18 cellular contexts compared by ENCODE assay signal in the genomic region with DNA sequence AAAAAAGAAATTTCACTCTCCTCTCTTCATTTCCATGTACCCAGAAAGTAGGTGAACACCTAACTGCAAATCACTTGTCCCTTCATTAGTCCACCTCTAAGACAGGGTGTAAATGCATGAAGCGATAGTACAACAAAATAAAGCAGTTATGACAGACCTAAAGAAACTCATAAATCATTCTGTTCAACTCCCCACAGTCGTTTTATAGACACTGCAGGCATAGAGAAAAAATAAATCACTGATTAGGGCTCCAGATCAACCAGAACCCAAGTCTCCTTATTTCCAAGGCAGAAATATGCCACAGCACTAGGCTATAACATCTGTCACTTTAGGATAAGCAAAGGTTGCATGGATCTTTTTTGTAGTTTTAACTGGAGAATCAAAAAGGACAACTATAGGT. TPM values are rescaled to one million over a fixed set of nuclear protein-coding genes. Genes with fewer than 3 reads are reported as not detected.
DNase-seq lines count a peak whose midpoint lies in the region; ATAC-seq and TF ChIP-seq lines count a peak whose summit lies in the region.
"Had no signal": no experiment of that assay in that cellular context is flagged by ENCODE, and none has a peak within 500 bp of the region (broad histone marks: within the 10 kb centered on the region; RNA-seq: fewer than 3 reads in every experiment).

No MANE protein-coding gene starts in this region.

- no peak for TF ChIP-seq CTCF in type B pancreatic cell (conservative IDR thresholded peaks at IDR 0.05)

- H3K9me3 Mint-ChIP-seq in activated T-cell treated with anti-CD3 and anti-CD28 coated beads, Interleukin-2, amount 50 U/mL, for 24 hours: no peaks in the 10 kb centered on the region
- H3K9me3 Mint-ChIP-seq in activated T-cell treated with anti-CD3 and anti-CD28 coated beads, Interleukin-2, amount 50 U/mL, for 72 hours: no peaks in the 10 kb centered on the region
- peaks cover 5% of the 10 kb centered on the region for H3K9me3 Mint-ChIP-seq in activated naive CD8-positive, alpha-beta T cell treated with anti-CD3 and anti-CD28 coated beads for 36 hours
- no peaks in the 10 kb centered on the region for H3K9me3 Mint-ChIP-seq in type B pancreatic cell
- H3K9me3 Mint-ChIP-seq: activated naive CD4-positive, alpha-beta T cell treated with anti-CD3 and anti-CD28 coated beads, Interleukin-2, amount 10 ng/mL, durations not matched to agents 7 days and 5 days; CD8-positive, alpha-beta T cell; stimulated activated naive CD8-positive, alpha-beta T cell treated with anti-CD3 and anti-CD28 coated beads, Interleukin-15, amount 100 ng/mL, for 72 hours had no signal

- H3K36me3 ChIP-seq in muscle layer of duodenum (ENCODE audit: control insufficient read depth in 1 of 2, insufficient read depth in 2 of 2, low read length in 2 of 2): no peaks in the 10 kb centered on the region
- H3K36me3 ChIP-seq: breast epithelium, left ventricle myocardium inferior had no signal

- H3K36me3 Mint-ChIP-seq in activated T-cell treated with anti-CD3 and anti-CD28 coated beads, Interleukin-2, amount 50 U/mL, for 24 hours (ENCODE audit: low read depth): peaks cover 8% of the 10 kb centered on the region
- peaks cover 0 to 1% of the 10 kb centered on the region in 2 donors for H3K36me3 Mint-ChIP-seq in activated T-cell treated with anti-CD3 and anti-CD28 coated beads, Interleukin-2, amount 50 U/mL, for 72 hours (ENCODE audit: insufficient read depth in 2 of 2)
- H3K36me3 Mint-ChIP-seq in activated naive CD8-positive, alpha-beta T cell treated with anti-CD3 and anti-CD28 coated beads for 36 hours: peaks cover 5% of the 10 kb centered on the region
- H3K36me3 Mint-ChIP-seq in type B pancreatic cell: no peaks in the 10 kb centered on the region
- H3K36me3 Mint-ChIP-seq: activated naive CD4-positive, alpha-beta T cell treated with anti-CD3 and anti-CD28 coated beads, Interleukin-2, amount 10 ng/mL, durations not matched to agents 7 days and 5 days had no signal

- no peak overlapping the region for H3K27ac Mint-ChIP-seq in activated T-cell treated with anti-CD3 and anti-CD28 coated beads, Interleukin-2, amount 50 U/mL, for 24 hours
- H3K27ac Mint-ChIP-seq in activated T-cell treated with anti-CD3 and anti-CD28 coated beads, Interleukin-2, amount 50 U/mL, for 72 hours: no peak overlapping the region
- H3K27ac Mint-ChIP-seq in activated naive CD8-positive, alpha-beta T cell treated with anti-CD3 and anti-CD28 coated beads for 36 hours: no peak overlapping the region
- H3K27ac Mint-ChIP-seq in type B pancreatic cell: no peak overlapping the region
- H3K27ac Mint-ChIP-seq: activated naive CD4-positive, alpha-beta T cell treated with anti-CD3 and anti-CD28 coated beads, Interleukin-2, amount 10 ng/mL, durations not matched to agents 7 days and 5 days; CD8-positive, alpha-beta T cell; stimulated activated naive CD8-positive, alpha-beta T cell treated with anti-CD3 and anti-CD28 coated beads, Interleukin-15, amount 100 ng/mL, for 72 hours; T-helper 17 cell had no signal

- H3K27me3 Mint-ChIP-seq in activated T-cell treated with anti-CD3 and anti-CD28 coated beads, Interleukin-2, amount 50 U/mL, for 24 hours: no peaks in the 10 kb centered on the region
- no peaks in the 10 kb centered on the region for H3K27me3 Mint-ChIP-seq in activated T-cell treated with anti-CD3 and anti-CD28 coated beads, Interleukin-2, amount 50 U/mL, for 72 hours (ENCODE audit: low read depth)
- no peaks in the 10 kb centered on the region for H3K27me3 Mint-ChIP-seq in activated naive CD8-positive, alpha-beta T cell treated with anti-CD3 and anti-CD28 coated beads for 36 hours
- peaks cover 16% of the 10 kb centered on the region for H3K27me3 Mint-ChIP-seq in type B pancreatic cell
- H3K27me3 Mint-ChIP-seq: stimulated activated naive CD8-positive, alpha-beta T cell treated with anti-CD3 and anti-CD28 coated beads, Interleukin-15, amount 100 ng/mL, for 72 hours; T-helper 17 cell had no signal

- ATAC-seq in activated T-cell treated with anti-CD3 and anti-CD28 coated beads, Interleukin-2, amount 50 U/mL, for 72 hours (replicated peaks in 1 of 2): no peak
- ATAC-seq in HG02840 (IDR thresholded peaks at IDR 0.05; ENCODE audit: low FRiP score, unreplicated experiment): no peak
- ATAC-seq in HG03139 (IDR thresholded peaks at IDR 0.05; ENCODE audit: unreplicated experiment): no peak
- no peak for ATAC-seq in SK-N-SH treated with all-trans-retinoic acid at 6 μM for 48 hours
- ATAC-seq: A549; CD8-positive, alpha-beta T cell; stimulated activated naive CD8-positive, alpha-beta T cell treated with anti-CD3 and anti-CD28 coated beads, Interleukin-15, amount 100 ng/mL, for 72 hours; T-helper 17 cell had no signal

- peaks cover 7 to 36% of the 10 kb centered on the region in 2 donors for H3K4me1 ChIP-seq in muscle layer of duodenum (ENCODE audit: control insufficient read depth in 1 of 2, insufficient read depth in 2 of 2, low read length in 2 of 2)

- peak overlapping the region; percentile 48 for H3K27ac ChIP-seq in muscle layer of duodenum (ENCODE audit: low read length)
- H3K27ac ChIP-seq: A549, left ventricle myocardium inferior had no signal

- H3K9me3 ChIP-seq in muscle layer of duodenum (ENCODE audit: control insufficient read depth in 1 of 2, low read length in 2 of 2): no peaks in the 10 kb centered on the region
- H3K9me3 ChIP-seq: A549, breast epithelium, left ventricle myocardium inferior had no signal

- no peaks in the 10 kb centered on the region for H3K27me3 ChIP-seq in muscle layer of duodenum (ENCODE audit: low read depth, low read length)
- H3K27me3 ChIP-seq: breast epithelium had no signal

- peak overlapping the region; percentile 25 for H3K4me3 Mint-ChIP-seq in activated T-cell treated with anti-CD3 and anti-CD28 coated beads, Interleukin-2, amount 50 U/mL, for 24 hours
- H3K4me3 Mint-ChIP-seq in activated T-cell treated with anti-CD3 and anti-CD28 coated beads, Interleukin-2, amount 50 U/mL, for 72 hours: no peak overlapping the region
- peak overlapping the region; percentile 32 for H3K4me3 Mint-ChIP-seq in activated naive CD8-positive, alpha-beta T cell treated with anti-CD3 and anti-CD28 coated beads for 36 hours
- peak overlapping the region; percentile 55 for H3K4me3 Mint-ChIP-seq in type B pancreatic cell
- H3K4me3 Mint-ChIP-seq: activated naive CD4-positive, alpha-beta T cell treated with anti-CD3 and anti-CD28 coated beads, Interleukin-2, amount 10 ng/mL, durations not matched to agents 7 days and 5 days; CD8-positive, alpha-beta T cell; T-helper 17 cell had no signal

- H3K4me1 Mint-ChIP-seq in activated T-cell treated with anti-CD3 and anti-CD28 coated beads, Interleukin-2, amount 50 U/mL, for 24 hours (ENCODE audit: low read depth): peaks cover 55% of the 10 kb centered on the region
- peaks cover 66% of the 10 kb centered on the region for H3K4me1 Mint-ChIP-seq in activated T-cell treated with anti-CD3 and anti-CD28 coated beads, Interleukin-2, amount 50 U/mL, for 72 hours (ENCODE audit: low read depth)
- peaks cover 43% of the 10 kb centered on the region for H3K4me1 Mint-ChIP-seq in activated naive CD8-positive, alpha-beta T cell treated with anti-CD3 and anti-CD28 coated beads for 36 hours
- H3K4me1 Mint-ChIP-seq in type B pancreatic cell (ENCODE audit: unreplicated experiment): peaks cover 44% of the 10 kb centered on the region

- no peak for DNase-seq in activated T-cell treated with anti-CD3 and anti-CD28 coated beads, Interleukin-2, amount 50 U/mL, for 24 hours
- DNase-seq in activated T-cell treated with anti-CD3 and anti-CD28 coated beads, Interleukin-2, amount 50 U/mL, for 72 hours: no peak
- DNase-seq in activated naive CD8-positive, alpha-beta T cell treated with anti-CD3 and anti-CD28 coated beads for 36 hours: no peak
- no peak for DNase-seq in type B pancreatic cell (ENCODE audit: extremely low spot score, unreplicated experiment)
- DNase-seq: activated naive CD4-positive, alpha-beta T cell treated with anti-CD3 and anti-CD28 coated beads, Interleukin-2, amount 10 ng/mL, durations not matched to agents 7 days and 5 days; CD8-positive, alpha-beta T cell; foreskin fibroblast; left ventricle myocardium inferior; NCI-H187; NCI-H526; stimulated activated naive CD8-positive, alpha-beta T cell treated with anti-CD3 and anti-CD28 coated beads, Interleukin-15, amount 100 ng/mL, for 72 hours; T-helper 17 cell had no signal

- H3K4me3 ChIP-seq in muscle layer of duodenum (ENCODE audit: low read depth in 1 of 2, low read length in 2 of 2): peak overlapping the region in 1 of 2 donors; percentile 55
- H3K4me3 ChIP-seq: A549, left ventricle myocardium inferior had no signal

TF ChIP-seq in SK-N-SH treated with all-trans-retinoic acid at 6 μM for 48 hours, 23 proteins besides CTCF, POLR2A, EP300 and RAD21 (continues in another document):
- TF ChIP-seq CSDC2 (CRISPR knock-in tag; IDR thresholded peaks at IDR 0.05) (no peak), ZNF565 (CRISPR knock-in tag; conservative IDR thresholded peaks at IDR 0.05; ENCODE audit: low read depth) (no peak), SNAI2 (CRISPR knock-in tag; IDR thresholded peaks at IDR 0.05) (no peak), PPARA (CRISPR knock-in tag; IDR thresholded peaks at IDR 0.05; ENCODE audit: borderline replicate concordance) (no peak)
- TF ChIP-seq, protein P1, sequence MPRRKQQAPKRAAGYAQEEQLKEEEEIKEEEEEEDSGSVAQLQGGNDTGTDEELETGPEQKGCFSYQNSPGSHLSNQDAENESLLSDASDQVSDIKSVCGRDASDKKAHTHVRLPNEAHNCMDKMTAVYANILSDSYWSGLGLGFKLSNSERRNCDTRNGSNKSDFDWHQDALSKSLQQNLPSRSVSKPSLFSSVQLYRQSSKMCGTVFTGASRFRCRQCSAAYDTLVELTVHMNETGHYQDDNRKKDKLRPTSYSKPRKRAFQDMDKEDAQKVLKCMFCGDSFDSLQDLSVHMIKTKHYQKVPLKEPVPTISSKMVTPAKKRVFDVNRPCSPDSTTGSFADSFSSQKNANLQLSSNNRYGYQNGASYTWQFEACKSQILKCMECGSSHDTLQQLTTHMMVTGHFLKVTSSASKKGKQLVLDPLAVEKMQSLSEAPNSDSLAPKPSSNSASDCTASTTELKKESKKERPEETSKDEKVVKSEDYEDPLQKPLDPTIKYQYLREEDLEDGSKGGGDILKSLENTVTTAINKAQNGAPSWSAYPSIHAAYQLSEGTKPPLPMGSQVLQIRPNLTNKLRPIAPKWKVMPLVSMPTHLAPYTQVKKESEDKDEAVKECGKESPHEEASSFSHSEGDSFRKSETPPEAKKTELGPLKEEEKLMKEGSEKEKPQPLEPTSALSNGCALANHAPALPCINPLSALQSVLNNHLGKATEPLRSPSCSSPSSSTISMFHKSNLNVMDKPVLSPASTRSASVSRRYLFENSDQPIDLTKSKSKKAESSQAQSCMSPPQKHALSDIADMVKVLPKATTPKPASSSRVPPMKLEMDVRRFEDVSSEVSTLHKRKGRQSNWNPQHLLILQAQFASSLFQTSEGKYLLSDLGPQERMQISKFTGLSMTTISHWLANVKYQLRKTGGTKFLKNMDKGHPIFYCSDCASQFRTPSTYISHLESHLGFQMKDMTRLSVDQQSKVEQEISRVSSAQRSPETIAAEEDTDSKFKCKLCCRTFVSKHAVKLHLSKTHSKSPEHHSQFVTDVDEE (CRISPR knock-in tag; IDR thresholded peaks at IDR 0.05): no peak

RNA-seq across cellular contexts. Expression of gene RASGEF1B, which starts 3.0 kb away (rescaled TPM):
- 1 to 10 TPM; 7.3 to 8.6 TPM for total RNA-seq in activated T-cell treated with anti-CD3 and anti-CD28 coated beads, Interleukin-2, amount 50 U/mL, for 72 hours
- 1 to 10 TPM; 6.7 to 6.9 TPM for total RNA-seq in activated naive CD8-positive, alpha-beta T cell treated with anti-CD3 and anti-CD28 coated beads for 36 hours
- total RNA-seq in type B pancreatic cell (ENCODE audit: low replicate concordance): 8.3 and 11.0 TPM in 2 replicates

Comparison
In these comparisons a context has a peak if more than half of its experiments do, and no peak if none do; other contexts are left out.
1. H3K4me3 Mint-ChIP-seq: peak in activated T-cell treated with anti-CD3 and anti-CD28 coated beads, Interleukin-2, amount 50 U/mL, for 24 hours (single experiment), activated naive CD8-positive, alpha-beta T cell treated with anti-CD3 and anti-CD28 coated beads for 36 hours (single experiment) and type B pancreatic cell (single experiment); none in activated T-cell treated with anti-CD3 and anti-CD28 coated beads, Interleukin-2, amount 50 U/mL, for 72 hours (0 of 2).